Comparison of ENCODE assay signal across 1 cellular context in genomic region chr16:49859139-49859947, GRCh38.
TF ChIP-seq lines count a peak whose summit lies in the region.

No MANE protein-coding gene starts in this region.

TF ChIP-seq in K562, 482 proteins besides CTCF, POLR2A, EP300 and RAD21 (continued from another document):
- TF ChIP-seq ETS1 (conservative IDR thresholded peaks at IDR 0.05; ENCODE audit: control insufficient read depth, low read depth, low read length) (no peak), ZNF589 (CRISPR knock-in tag; IDR thresholded peaks at IDR 0.05; ENCODE audit: low read depth) (no peak)
